ENCODE assay signal across 2 cellular contexts in the genomic region with DNA sequence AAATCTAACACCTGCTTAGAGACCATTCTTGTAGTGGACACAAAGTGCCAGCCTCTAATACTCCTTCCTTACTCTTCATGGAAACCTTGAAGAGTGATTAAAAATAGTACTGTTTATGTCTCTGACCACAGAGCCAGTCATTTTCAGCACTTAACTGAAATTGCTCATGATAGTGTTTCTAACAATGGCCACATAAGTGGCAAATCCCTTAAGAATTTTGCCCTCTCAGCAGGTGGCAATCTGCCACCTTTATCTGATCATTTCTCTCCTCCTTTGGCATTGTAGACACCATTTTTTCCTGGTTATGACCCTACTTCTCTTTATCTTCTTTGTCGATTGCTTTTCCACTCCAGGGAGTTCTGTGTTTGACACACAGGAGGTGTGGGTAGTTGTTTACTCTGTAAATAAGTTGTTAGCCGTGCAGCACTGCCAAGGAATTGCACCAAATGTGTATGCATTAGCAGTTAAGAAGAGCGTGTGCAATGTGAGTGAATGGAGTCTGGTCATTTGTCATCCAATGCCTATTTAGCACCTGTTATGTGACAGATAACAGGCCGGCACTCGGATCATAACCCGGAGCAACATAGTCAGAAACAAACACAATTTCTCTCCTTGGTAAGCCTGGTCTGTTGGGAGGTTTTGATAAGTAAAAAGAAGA.
TF ChIP-seq lines count a peak whose summit lies in the region.

No MANE protein-coding gene starts in this region.

TF ChIP-seq in liver, 16 proteins besides CTCF, POLR2A, EP300 and RAD21:
- TF ChIP-seq, protein P1, sequence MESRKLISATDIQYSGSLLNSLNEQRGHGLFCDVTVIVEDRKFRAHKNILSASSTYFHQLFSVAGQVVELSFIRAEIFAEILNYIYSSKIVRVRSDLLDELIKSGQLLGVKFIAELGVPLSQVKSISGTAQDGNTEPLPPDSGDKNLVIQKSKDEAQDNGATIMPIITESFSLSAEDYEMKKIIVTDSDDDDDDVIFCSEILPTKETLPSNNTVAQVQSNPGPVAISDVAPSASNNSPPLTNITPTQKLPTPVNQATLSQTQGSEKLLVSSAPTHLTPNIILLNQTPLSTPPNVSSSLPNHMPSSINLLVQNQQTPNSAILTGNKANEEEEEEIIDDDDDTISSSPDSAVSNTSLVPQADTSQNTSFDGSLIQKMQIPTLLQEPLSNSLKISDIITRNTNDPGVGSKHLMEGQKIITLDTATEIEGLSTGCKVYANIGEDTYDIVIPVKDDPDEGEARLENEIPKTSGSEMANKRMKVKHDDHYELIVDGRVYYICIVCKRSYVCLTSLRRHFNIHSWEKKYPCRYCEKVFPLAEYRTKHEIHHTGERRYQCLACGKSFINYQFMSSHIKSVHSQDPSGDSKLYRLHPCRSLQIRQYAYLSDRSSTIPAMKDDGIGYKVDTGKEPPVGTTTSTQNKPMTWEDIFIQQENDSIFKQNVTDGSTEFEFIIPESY (IDR thresholded peaks at IDR 0.05) = no peak
- TF ChIP-seq FOXA2 (IDR thresholded peaks at IDR 0.05) = peak; percentile 68
- peak in 1 of 2 donors; percentile 8 for TF ChIP-seq HNF4A (conservative IDR thresholded peaks at IDR 0.05)
- TF ChIP-seq, protein P2, sequence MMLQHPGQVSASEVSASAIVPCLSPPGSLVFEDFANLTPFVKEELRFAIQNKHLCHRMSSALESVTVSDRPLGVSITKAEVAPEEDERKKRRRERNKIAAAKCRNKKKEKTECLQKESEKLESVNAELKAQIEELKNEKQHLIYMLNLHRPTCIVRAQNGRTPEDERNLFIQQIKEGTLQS (IDR thresholded peaks at IDR 0.05) = no peak
- no peak for TF ChIP-seq EGR1 (IDR thresholded peaks at IDR 0.05; ENCODE audit: low read depth in 2 of 2)
- no peak for TF ChIP-seq GABPA (IDR thresholded peaks at IDR 0.05 in 1 of 2, conservative IDR thresholded peaks at IDR 0.05 in 1 of 2)
- TF ChIP-seq NR2F2 (IDR thresholded peaks at IDR 0.05) = no peak
- TF ChIP-seq SP1 (IDR thresholded peaks at IDR 0.05) = no peak
- peak; percentile 9 to 33 for TF ChIP-seq RXRA (IDR thresholded peaks at IDR 0.05)
- no peak for TF ChIP-seq YY1 (IDR thresholded peaks at IDR 0.05)
- no peak for TF ChIP-seq JUND (IDR thresholded peaks at IDR 0.05)
- no peak for TF ChIP-seq HNF4G (IDR thresholded peaks at IDR 0.05)
- TF ChIP-seq, protein P3, sequence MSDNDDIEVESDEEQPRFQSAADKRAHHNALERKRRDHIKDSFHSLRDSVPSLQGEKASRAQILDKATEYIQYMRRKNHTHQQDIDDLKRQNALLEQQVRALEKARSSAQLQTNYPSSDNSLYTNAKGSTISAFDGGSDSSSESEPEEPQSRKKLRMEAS (IDR thresholded peaks at IDR 0.05) = no peak
- TF ChIP-seq, protein P4, sequence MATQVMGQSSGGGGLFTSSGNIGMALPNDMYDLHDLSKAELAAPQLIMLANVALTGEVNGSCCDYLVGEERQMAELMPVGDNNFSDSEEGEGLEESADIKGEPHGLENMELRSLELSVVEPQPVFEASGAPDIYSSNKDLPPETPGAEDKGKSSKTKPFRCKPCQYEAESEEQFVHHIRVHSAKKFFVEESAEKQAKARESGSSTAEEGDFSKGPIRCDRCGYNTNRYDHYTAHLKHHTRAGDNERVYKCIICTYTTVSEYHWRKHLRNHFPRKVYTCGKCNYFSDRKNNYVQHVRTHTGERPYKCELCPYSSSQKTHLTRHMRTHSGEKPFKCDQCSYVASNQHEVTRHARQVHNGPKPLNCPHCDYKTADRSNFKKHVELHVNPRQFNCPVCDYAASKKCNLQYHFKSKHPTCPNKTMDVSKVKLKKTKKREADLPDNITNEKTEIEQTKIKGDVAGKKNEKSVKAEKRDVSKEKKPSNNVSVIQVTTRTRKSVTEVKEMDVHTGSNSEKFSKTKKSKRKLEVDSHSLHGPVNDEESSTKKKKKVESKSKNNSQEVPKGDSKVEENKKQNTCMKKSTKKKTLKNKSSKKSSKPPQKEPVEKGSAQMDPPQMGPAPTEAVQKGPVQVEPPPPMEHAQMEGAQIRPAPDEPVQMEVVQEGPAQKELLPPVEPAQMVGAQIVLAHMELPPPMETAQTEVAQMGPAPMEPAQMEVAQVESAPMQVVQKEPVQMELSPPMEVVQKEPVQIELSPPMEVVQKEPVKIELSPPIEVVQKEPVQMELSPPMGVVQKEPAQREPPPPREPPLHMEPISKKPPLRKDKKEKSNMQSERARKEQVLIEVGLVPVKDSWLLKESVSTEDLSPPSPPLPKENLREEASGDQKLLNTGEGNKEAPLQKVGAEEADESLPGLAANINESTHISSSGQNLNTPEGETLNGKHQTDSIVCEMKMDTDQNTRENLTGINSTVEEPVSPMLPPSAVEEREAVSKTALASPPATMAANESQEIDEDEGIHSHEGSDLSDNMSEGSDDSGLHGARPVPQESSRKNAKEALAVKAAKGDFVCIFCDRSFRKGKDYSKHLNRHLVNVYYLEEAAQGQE (IDR thresholded peaks at IDR 0.05) = no peak
- TF ChIP-seq TAF1 (conservative IDR thresholded peaks at IDR 0.05) = no peak
- TF ChIP-seq FOXA1 (IDR thresholded peaks at IDR 0.05) = peak; percentile 63

TF ChIP-seq in HepG2, 621 proteins besides CTCF, POLR2A, EP300 and RAD21:
- TF ChIP-seq PHF8 (CRISPR knock-in tag; IDR thresholded peaks at IDR 0.05) (no peak), ZBTB38 (CRISPR knock-in tag; IDR thresholded peaks at IDR 0.05) (no peak), FOXO1 (CRISPR knock-in tag; IDR thresholded peaks at IDR 0.05) (no peak), HNRNPUL1 (IDR thresholded peaks at IDR 0.05; ENCODE audit: low read depth, low read length) (no peak), FOXK1 (CRISPR knock-in tag; IDR thresholded peaks at IDR 0.05; ENCODE audit: borderline replicate concordance, low read depth) (no peak), ZNF30 (CRISPR knock-in tag; IDR thresholded peaks at IDR 0.05) (no peak), NCOR1 (IDR thresholded peaks at IDR 0.05; ENCODE audit: borderline replicate concordance, low read length) (no peak), ZNF317 (CRISPR knock-in tag; IDR thresholded peaks at IDR 0.05) (no peak), SIN3B (IDR thresholded peaks at IDR 0.05; ENCODE audit: low read length) (no peak), ZNF264 (CRISPR knock-in tag; IDR thresholded peaks at IDR 0.05) (no peak), ZSCAN20 (CRISPR knock-in tag; IDR thresholded peaks at IDR 0.05; ENCODE audit: borderline replicate concordance) (no peak), ADNP (CRISPR knock-in tag; IDR thresholded peaks at IDR 0.05) (no peak), ZFP41 (CRISPR knock-in tag; IDR thresholded peaks at IDR 0.05; ENCODE audit: borderline replicate concordance) (no peak)
- TF ChIP-seq, protein P5, sequence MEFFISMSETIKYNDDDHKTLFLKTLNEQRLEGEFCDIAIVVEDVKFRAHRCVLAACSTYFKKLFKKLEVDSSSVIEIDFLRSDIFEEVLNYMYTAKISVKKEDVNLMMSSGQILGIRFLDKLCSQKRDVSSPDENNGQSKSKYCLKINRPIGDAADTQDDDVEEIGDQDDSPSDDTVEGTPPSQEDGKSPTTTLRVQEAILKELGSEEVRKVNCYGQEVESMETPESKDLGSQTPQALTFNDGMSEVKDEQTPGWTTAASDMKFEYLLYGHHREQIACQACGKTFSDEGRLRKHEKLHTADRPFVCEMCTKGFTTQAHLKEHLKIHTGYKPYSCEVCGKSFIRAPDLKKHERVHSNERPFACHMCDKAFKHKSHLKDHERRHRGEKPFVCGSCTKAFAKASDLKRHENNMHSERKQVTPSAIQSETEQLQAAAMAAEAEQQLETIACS (CRISPR knock-in tag; IDR thresholded peaks at IDR 0.05) = no peak
- TF ChIP-seq, protein P6, sequence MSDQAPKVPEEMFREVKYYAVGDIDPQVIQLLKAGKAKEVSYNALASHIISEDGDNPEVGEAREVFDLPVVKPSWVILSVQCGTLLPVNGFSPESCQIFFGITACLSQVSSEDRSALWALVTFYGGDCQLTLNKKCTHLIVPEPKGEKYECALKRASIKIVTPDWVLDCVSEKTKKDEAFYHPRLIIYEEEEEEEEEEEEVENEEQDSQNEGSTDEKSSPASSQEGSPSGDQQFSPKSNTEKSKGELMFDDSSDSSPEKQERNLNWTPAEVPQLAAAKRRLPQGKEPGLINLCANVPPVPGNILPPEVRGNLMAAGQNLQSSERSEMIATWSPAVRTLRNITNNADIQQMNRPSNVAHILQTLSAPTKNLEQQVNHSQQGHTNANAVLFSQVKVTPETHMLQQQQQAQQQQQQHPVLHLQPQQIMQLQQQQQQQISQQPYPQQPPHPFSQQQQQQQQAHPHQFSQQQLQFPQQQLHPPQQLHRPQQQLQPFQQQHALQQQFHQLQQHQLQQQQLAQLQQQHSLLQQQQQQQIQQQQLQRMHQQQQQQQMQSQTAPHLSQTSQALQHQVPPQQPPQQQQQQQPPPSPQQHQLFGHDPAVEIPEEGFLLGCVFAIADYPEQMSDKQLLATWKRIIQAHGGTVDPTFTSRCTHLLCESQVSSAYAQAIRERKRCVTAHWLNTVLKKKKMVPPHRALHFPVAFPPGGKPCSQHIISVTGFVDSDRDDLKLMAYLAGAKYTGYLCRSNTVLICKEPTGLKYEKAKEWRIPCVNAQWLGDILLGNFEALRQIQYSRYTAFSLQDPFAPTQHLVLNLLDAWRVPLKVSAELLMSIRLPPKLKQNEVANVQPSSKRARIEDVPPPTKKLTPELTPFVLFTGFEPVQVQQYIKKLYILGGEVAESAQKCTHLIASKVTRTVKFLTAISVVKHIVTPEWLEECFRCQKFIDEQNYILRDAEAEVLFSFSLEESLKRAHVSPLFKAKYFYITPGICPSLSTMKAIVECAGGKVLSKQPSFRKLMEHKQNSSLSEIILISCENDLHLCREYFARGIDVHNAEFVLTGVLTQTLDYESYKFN (CRISPR knock-in tag; conservative IDR thresholded peaks at IDR 0.05) = no peak
- TF ChIP-seq, protein P7, sequence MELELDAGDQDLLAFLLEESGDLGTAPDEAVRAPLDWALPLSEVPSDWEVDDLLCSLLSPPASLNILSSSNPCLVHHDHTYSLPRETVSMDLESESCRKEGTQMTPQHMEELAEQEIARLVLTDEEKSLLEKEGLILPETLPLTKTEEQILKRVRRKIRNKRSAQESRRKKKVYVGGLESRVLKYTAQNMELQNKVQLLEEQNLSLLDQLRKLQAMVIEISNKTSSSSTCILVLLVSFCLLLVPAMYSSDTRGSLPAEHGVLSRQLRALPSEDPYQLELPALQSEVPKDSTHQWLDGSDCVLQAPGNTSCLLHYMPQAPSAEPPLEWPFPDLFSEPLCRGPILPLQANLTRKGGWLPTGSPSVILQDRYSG (CRISPR knock-in tag; IDR thresholded peaks at IDR 0.05) = no peak
- TF ChIP-seq, protein P8, sequence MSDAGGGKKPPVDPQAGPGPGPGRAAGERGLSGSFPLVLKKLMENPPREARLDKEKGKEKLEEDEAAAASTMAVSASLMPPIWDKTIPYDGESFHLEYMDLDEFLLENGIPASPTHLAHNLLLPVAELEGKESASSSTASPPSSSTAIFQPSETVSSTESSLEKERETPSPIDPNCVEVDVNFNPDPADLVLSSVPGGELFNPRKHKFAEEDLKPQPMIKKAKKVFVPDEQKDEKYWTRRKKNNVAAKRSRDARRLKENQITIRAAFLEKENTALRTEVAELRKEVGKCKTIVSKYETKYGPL (CRISPR knock-in tag; IDR thresholded peaks at IDR 0.05) = no peak
- TF ChIP-seq, protein P9, sequence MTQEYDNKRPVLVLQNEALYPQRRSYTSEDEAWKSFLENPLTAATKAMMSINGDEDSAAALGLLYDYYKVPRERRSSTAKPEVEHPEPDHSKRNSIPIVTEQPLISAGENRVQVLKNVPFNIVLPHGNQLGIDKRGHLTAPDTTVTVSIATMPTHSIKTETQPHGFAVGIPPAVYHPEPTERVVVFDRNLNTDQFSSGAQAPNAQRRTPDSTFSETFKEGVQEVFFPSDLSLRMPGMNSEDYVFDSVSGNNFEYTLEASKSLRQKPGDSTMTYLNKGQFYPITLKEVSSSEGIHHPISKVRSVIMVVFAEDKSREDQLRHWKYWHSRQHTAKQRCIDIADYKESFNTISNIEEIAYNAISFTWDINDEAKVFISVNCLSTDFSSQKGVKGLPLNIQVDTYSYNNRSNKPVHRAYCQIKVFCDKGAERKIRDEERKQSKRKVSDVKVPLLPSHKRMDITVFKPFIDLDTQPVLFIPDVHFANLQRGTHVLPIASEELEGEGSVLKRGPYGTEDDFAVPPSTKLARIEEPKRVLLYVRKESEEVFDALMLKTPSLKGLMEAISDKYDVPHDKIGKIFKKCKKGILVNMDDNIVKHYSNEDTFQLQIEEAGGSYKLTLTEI (CRISPR knock-in tag; conservative IDR thresholded peaks at IDR 0.05) = no peak
- TF ChIP-seq, protein P10, sequence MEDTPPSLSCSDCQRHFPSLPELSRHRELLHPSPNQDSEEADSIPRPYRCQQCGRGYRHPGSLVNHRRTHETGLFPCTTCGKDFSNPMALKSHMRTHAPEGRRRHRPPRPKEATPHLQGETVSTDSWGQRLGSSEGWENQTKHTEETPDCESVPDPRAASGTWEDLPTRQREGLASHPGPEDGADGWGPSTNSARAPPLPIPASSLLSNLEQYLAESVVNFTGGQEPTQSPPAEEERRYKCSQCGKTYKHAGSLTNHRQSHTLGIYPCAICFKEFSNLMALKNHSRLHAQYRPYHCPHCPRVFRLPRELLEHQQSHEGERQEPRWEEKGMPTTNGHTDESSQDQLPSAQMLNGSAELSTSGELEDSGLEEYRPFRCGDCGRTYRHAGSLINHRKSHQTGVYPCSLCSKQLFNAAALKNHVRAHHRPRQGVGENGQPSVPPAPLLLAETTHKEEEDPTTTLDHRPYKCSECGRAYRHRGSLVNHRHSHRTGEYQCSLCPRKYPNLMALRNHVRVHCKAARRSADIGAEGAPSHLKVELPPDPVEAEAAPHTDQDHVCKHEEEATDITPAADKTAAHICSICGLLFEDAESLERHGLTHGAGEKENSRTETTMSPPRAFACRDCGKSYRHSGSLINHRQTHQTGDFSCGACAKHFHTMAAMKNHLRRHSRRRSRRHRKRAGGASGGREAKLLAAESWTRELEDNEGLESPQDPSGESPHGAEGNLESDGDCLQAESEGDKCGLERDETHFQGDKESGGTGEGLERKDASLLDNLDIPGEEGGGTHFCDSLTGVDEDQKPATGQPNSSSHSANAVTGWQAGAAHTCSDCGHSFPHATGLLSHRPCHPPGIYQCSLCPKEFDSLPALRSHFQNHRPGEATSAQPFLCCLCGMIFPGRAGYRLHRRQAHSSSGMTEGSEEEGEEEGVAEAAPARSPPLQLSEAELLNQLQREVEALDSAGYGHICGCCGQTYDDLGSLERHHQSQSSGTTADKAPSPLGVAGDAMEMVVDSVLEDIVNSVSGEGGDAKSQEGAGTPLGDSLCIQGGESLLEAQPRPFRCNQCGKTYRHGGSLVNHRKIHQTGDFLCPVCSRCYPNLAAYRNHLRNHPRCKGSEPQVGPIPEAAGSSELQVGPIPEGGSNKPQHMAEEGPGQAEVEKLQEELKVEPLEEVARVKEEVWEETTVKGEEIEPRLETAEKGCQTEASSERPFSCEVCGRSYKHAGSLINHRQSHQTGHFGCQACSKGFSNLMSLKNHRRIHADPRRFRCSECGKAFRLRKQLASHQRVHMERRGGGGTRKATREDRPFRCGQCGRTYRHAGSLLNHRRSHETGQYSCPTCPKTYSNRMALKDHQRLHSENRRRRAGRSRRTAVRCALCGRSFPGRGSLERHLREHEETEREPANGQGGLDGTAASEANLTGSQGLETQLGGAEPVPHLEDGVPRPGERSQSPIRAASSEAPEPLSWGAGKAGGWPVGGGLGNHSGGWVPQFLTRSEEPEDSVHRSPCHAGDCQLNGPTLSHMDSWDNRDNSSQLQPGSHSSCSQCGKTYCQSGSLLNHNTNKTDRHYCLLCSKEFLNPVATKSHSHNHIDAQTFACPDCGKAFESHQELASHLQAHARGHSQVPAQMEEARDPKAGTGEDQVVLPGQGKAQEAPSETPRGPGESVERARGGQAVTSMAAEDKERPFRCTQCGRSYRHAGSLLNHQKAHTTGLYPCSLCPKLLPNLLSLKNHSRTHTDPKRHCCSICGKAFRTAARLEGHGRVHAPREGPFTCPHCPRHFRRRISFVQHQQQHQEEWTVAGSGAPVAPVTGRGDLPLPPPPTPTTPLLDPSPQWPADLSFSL (CRISPR knock-in tag; IDR thresholded peaks at IDR 0.05) = no peak
TF ChIP-seq in HepG2: peak in this region for 0.
